Comparison of ENCODE assay signal across 25 cellular contexts in genomic region chr4:125254111-125254510, GRCh38.
DNase-seq lines count a peak whose midpoint lies in the region; ATAC-seq and TF ChIP-seq lines count a peak whose summit lies in the region.
"Had no signal": no experiment of that assay in that cellular context is flagged by ENCODE, and none has a peak within 500 bp of the region (broad histone marks: within the 10 kb centered on the region; RNA-seq: fewer than 3 reads in every experiment).

No MANE protein-coding gene starts in this region.

- no CpG with 5 or more reads among the region's 1 CpG for WGBS in IMR-90 (ENCODE audit: extremely low coverage in 2 of 2, insufficient read length in 1 of 2), 2 experiments

- H4K5ac ChIP-seq in IMR-90 (ENCODE audit: low read depth, low read length): no peak overlapping the region

- no peak overlapping the region for H2AK5ac ChIP-seq in IMR-90 (ENCODE audit: low read depth, low read length)

- ATAC-seq in IMR-90 (ENCODE audit: low read depth) (peak; percentile 97), GM18867 (IDR thresholded peaks at IDR 0.05; ENCODE audit: unreplicated experiment) (no peak)
- ATAC-seq: activated CD8-positive, alpha-beta T cell treated with anti-CD3 and anti-CD28 coated beads for 36 hours; SK-N-SH treated with all-trans-retinoic acid at 6 μM for 48 hours; stimulated activated naive CD8-positive, alpha-beta T cell treated with anti-CD3 and anti-CD28 coated beads, Interleukin-15, amount 100 ng/mL, for 72 hours; upper lobe of right lung had no signal

- H3K4me2 ChIP-seq in IMR-90 (ENCODE audit: low read depth, low read length): no peak overlapping the region
- H3K4me2 ChIP-seq: hepatocyte had no signal

- BruUV-seq in IMR-90 (replicated peaks; lab: Mats Ljungman, UMichigan): no TSS peak

- intact Hi-C loops in IMR-90 (cut with micrococcal nuclease): no loop called here

- H4K8ac ChIP-seq in IMR-90 (ENCODE audit: low read depth in 2 of 2, low read length in 2 of 2): no peak overlapping the region

- peaks cover 23% of the 10 kb centered on the region for H3K4me1 Mint-ChIP-seq in chondrocyte (ENCODE audit: low read depth)
- H3K4me1 Mint-ChIP-seq: activated naive CD4-positive, alpha-beta T cell treated with anti-CD3 and anti-CD28 coated beads, Interleukin-2, amount 50 U/mL, for 24 hours; CD4-positive, CD25-positive, alpha-beta regulatory T cell; naive B cell; stimulated activated naive CD8-positive, alpha-beta T cell treated with anti-CD3 and anti-CD28 coated beads, Interleukin-15, amount 100 ng/mL, for 72 hours had no signal

- H3K4me1 ChIP-seq in IMR-90 (ENCODE audit: control insufficient read depth, insufficient read depth, low read length): no peaks in the 10 kb centered on the region; the same call in 1 of the 2 replicates
- H3K4me1 ChIP-seq: esophagus muscularis mucosa, HAP-1, parathyroid adenoma, upper lobe of right lung had no signal

- no peak overlapping the region for H3K4ac ChIP-seq in IMR-90 (ENCODE audit: low read depth, low read length)

- TF ChIP-seq RAD21 in IMR-90 (IDR thresholded peaks at IDR 0.05; ENCODE audit: low read length): no peak

- H3K9me3 Mint-ChIP-seq in chondrocyte (ENCODE audit: low read depth): no peaks in the 10 kb centered on the region
- H3K9me3 Mint-ChIP-seq: activated CD8-positive, alpha-beta T cell treated with anti-CD3 and anti-CD28 coated beads for 36 hours; activated naive CD4-positive, alpha-beta T cell treated with anti-CD3 and anti-CD28 coated beads, Interleukin-2, amount 50 U/mL, for 24 hours; naive B cell; stimulated activated naive CD8-positive, alpha-beta T cell treated with anti-CD3 and anti-CD28 coated beads, Interleukin-15, amount 100 ng/mL, for 72 hours had no signal

- H3K9me3 ChIP-seq in IMR-90 (ENCODE audit: control insufficient read depth, insufficient read depth, low read length): no peaks in the 10 kb centered on the region
- H3K9me3 ChIP-seq: esophagus muscularis mucosa, HAP-1, MG63, upper lobe of right lung had no signal

- no peak overlapping the region for H3K18ac ChIP-seq in IMR-90 (ENCODE audit: low read depth, low read length)

- no peak overlapping the region for H2AK9ac ChIP-seq in IMR-90 (replicated peaks; ENCODE audit: low read depth, low read length, poor library complexity)

- no peak overlapping the region for H3K9ac ChIP-seq in IMR-90 (ENCODE audit: low read depth, low read length)
- H3K9ac ChIP-seq: parathyroid adenoma had no signal

- POLR2A ChIA-PET in AG04449 (lab: Yijun Ruan, JAX): no interaction called here
- POLR2A ChIA-PET in IMR-90 (lab: Charles Lee; ENCODE audit: unreplicated experiment): no interaction called here

- H2BK20ac ChIP-seq in IMR-90 (ENCODE audit: low read depth, low read length): no peak overlapping the region

- H3K27ac ChIP-seq in IMR-90 (ENCODE audit: insufficient read depth, low read length): no peak overlapping the region
- H3K27ac ChIP-seq: cardiac muscle cell, esophagus muscularis mucosa, hepatocyte, parathyroid adenoma, upper lobe of right lung had no signal

- peak overlapping the region; percentile 49 for H3K27ac Mint-ChIP-seq in chondrocyte (ENCODE audit: unreplicated experiment)
- H3K27ac Mint-ChIP-seq: activated CD8-positive, alpha-beta T cell treated with anti-CD3 and anti-CD28 coated beads for 36 hours; activated naive CD4-positive, alpha-beta T cell treated with anti-CD3 and anti-CD28 coated beads, Interleukin-2, amount 50 U/mL, for 24 hours; CD4-positive, CD25-positive, alpha-beta regulatory T cell; naive B cell; stimulated activated naive CD8-positive, alpha-beta T cell treated with anti-CD3 and anti-CD28 coated beads, Interleukin-15, amount 100 ng/mL, for 72 hours had no signal

- H3K27me3 ChIP-seq in IMR-90 (ENCODE audit: control insufficient read depth, insufficient read depth, low read length): no peaks in the 10 kb centered on the region
- H3K27me3 ChIP-seq: cardiac muscle cell, esophagus muscularis mucosa, hepatocyte, MG63, upper lobe of right lung had no signal

- TF ChIP-seq POLR2A in IMR-90 (IDR thresholded peaks at IDR 0.05; ENCODE audit: low read depth, low read length): no peak

- H3K14ac ChIP-seq in IMR-90 (replicated peaks; ENCODE audit: low read depth, low read length): no peak overlapping the region

- no peak overlapping the region for H3K56ac ChIP-seq in IMR-90 (ENCODE audit: extremely low read depth, insufficient read depth, low read length)

- H2BK5ac ChIP-seq in IMR-90 (ENCODE audit: low read depth, low read length, poor library complexity, severe bottlenecking): no peak overlapping the region

- no peaks in the 10 kb centered on the region for H3K79me1 ChIP-seq in IMR-90 (ENCODE audit: low read depth in 1 of 2, low read length in 2 of 2)

- CTCF ChIA-PET in AG04449 (lab: Yijun Ruan, JAX): interaction anchor here (1.4 kb wide), 1 partner anchor 920 kb away, joined by 3 read pairs; no protein-coding TSS in a partner anchor
- CTCF ChIA-PET in IMR-90 (lab: Yijun Ruan, JAX): no interaction called here

- H2AFZ ChIP-seq in IMR-90 (replicated peaks; ENCODE audit: low read length, poor library complexity): no peak overlapping the region
- H2AFZ ChIP-seq: hepatocyte, parathyroid adenoma had no signal

- H3K27me3 Mint-ChIP-seq in chondrocyte (ENCODE audit: low read depth): no peaks in the 10 kb centered on the region
- H3K27me3 Mint-ChIP-seq: activated CD8-positive, alpha-beta T cell treated with anti-CD3 and anti-CD28 coated beads for 36 hours; activated naive CD4-positive, alpha-beta T cell treated with anti-CD3 and anti-CD28 coated beads, Interleukin-2, amount 50 U/mL, for 24 hours; CD4-positive, CD25-positive, alpha-beta regulatory T cell; naive B cell; stimulated activated naive CD8-positive, alpha-beta T cell treated with anti-CD3 and anti-CD28 coated beads, Interleukin-15, amount 100 ng/mL, for 72 hours had no signal

- no peaks in the 10 kb centered on the region for H3K36me3 ChIP-seq in IMR-90 (ENCODE audit: control insufficient read depth, insufficient read depth, low read length)
- H3K36me3 ChIP-seq: cardiac muscle cell, esophagus muscularis mucosa, HAP-1, MG63, upper lobe of right lung had no signal

- H3K36me3 Mint-ChIP-seq in chondrocyte (ENCODE audit: low read depth): no peaks in the 10 kb centered on the region
- H3K36me3 Mint-ChIP-seq: activated naive CD4-positive, alpha-beta T cell treated with anti-CD3 and anti-CD28 coated beads, Interleukin-2, amount 50 U/mL, for 24 hours; CD4-positive, CD25-positive, alpha-beta regulatory T cell; naive B cell had no signal

- in situ Hi-C loops in IMR-90 (cut with MboI; ENCODE audit: low sequenced_read_pairs): no loop called here

- dilution Hi-C loops in IMR-90 (cut with HindIII; ENCODE audit: low sequenced_read_pairs, unreplicated experiment): no loop called here

- peak; percentile 26 for DNase-seq in AG04449 (ENCODE audit: low read depth, low spot score)
- DNase-seq in IMR-90: peak; percentile 84
- no peak for DNase-seq in chondrocyte (ENCODE audit: low spot score)
- peak; percentile 78 for DNase-seq in iris pigment epithelial cell (ENCODE audit: low read depth)
- DNase-seq in NCI-H510A (lab: John Stamatoyannopoulos, UW): no peak
- DNase-seq in NCI-H446 treated with DMSO at 0.1 percent for 48 hours (lab: John Stamatoyannopoulos, UW): no peak
- DNase-seq in islet precursor cell: no peak
- DNase-seq: activated CD8-positive, alpha-beta T cell treated with anti-CD3 and anti-CD28 coated beads for 36 hours; activated T-cell treated with anti-CD3 and anti-CD28 coated beads, Interleukin-2, amount 50 U/mL, for 1 hour; CD4-positive, CD25-positive, alpha-beta regulatory T cell; DMS153; kidney; MG63; naive B cell; NCI-H146; stimulated activated naive CD8-positive, alpha-beta T cell treated with anti-CD3 and anti-CD28 coated beads, Interleukin-15, amount 100 ng/mL, for 72 hours; upper lobe of right lung had no signal

- no peak overlapping the region for H3K4me3 ChIP-seq in AG04449 (ENCODE audit: low read depth, low read length)
- H3K4me3 ChIP-seq in IMR-90 (ENCODE audit: insufficient read depth, low read depth, low read length): no peak overlapping the region
- H3K4me3 ChIP-seq: cardiac muscle cell, esophagus muscularis mucosa, HAP-1, hepatocyte, MG63, upper lobe of right lung had no signal

- no peak overlapping the region for H3K4me3 Mint-ChIP-seq in chondrocyte (ENCODE audit: unreplicated experiment)
- H3K4me3 Mint-ChIP-seq: activated CD8-positive, alpha-beta T cell treated with anti-CD3 and anti-CD28 coated beads for 36 hours; activated naive CD4-positive, alpha-beta T cell treated with anti-CD3 and anti-CD28 coated beads, Interleukin-2, amount 50 U/mL, for 24 hours; CD4-positive, CD25-positive, alpha-beta regulatory T cell; naive B cell; stimulated activated naive CD8-positive, alpha-beta T cell treated with anti-CD3 and anti-CD28 coated beads, Interleukin-15, amount 100 ng/mL, for 72 hours had no signal

- H4K20me1 ChIP-seq in IMR-90 (ENCODE audit: insufficient read depth, low read length): no peaks in the 10 kb centered on the region

- H2BK120ac ChIP-seq in IMR-90 (ENCODE audit: low read depth, low read length): no peak overlapping the region

- no peak overlapping the region for H4K91ac ChIP-seq in IMR-90 (ENCODE audit: insufficient read depth, low read depth, low read length)

- H3K9me1 ChIP-seq in IMR-90 (ENCODE audit: insufficient read depth, low read length): no peaks in the 10 kb centered on the region

- TF ChIP-seq CTCF in AG04449 (IDR thresholded peaks at IDR 0.05; ENCODE audit: insufficient read depth, low read length, missing control alignments) (no peak), IMR-90 (conservative IDR thresholded peaks at IDR 0.05; ENCODE audit: low read depth, low read length) (no peak), chondrocyte (IDR thresholded peaks at IDR 0.05) (no peak)

- no peak overlapping the region for H3K23ac ChIP-seq in IMR-90 (ENCODE audit: low read depth, low read length)

- H2BK15ac ChIP-seq in IMR-90 (ENCODE audit: low read depth, low read length): no peak overlapping the region

TF ChIP-seq in IMR-90, 13 proteins besides CTCF, POLR2A, EP300 and RAD21:
- TF ChIP-seq MAFK (IDR thresholded peaks at IDR 0.05; ENCODE audit: low read depth, low read length) (peak; percentile 83), BHLHE40 (IDR thresholded peaks at IDR 0.05; ENCODE audit: low read depth, low read length) (no peak)

Comparison
In these comparisons a context has a peak if more than half of its experiments do, and no peak if none do; other contexts are left out.
1. DNase-seq: peak in AG04449 (single experiment), IMR-90 (single experiment) and iris pigment epithelial cell (single experiment); none in chondrocyte (single experiment), NCI-H510A (single experiment), NCI-H446 treated with DMSO at 0.1 percent for 48 hours (single experiment) and islet precursor cell (single experiment).